1 cellular context compared by ENCODE assay signal in the genomic region with DNA sequence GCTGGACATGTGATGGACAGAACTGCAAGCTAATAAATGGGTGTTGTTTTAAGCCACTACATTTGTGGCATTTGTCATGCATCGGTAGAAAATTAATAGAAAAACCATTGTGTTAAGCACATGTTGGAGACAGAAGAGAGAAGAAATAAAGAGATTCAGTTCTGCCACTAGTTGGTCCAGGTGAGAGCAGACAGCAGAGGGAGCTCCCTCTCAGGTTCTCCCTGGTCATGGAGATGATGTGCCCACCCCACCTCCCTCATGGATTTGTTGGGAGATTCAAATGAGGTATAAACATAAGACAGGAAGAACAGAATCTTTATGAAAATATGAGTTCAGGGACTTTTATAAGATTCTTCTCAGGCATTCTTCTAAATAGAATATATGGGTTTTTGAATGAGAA.
TF ChIP-seq lines count a peak whose summit lies in the region.

No MANE protein-coding gene starts in this region.

TF ChIP-seq in GM12878, 131 proteins besides CTCF, POLR2A, EP300 and RAD21 (continued from another document):
- no peak for TF ChIP-seq SIX5 (IDR thresholded peaks at IDR 0.05; ENCODE audit: low read depth, low read length, severe bottlenecking)
- no peak for TF ChIP-seq RFX5 (IDR thresholded peaks at IDR 0.05; ENCODE audit: low read depth, low read length)
- no peak for TF ChIP-seq HDGF (IDR thresholded peaks at IDR 0.05)
- TF ChIP-seq MYC (IDR thresholded peaks at IDR 0.05; ENCODE audit: insufficient read depth, insufficient read length, insufficient replicate concordance, low read length, severe bottlenecking): no peak
- TF ChIP-seq SUZ12 (IDR thresholded peaks at IDR 0.05; ENCODE audit: unreplicated experiment): no peak
- TF ChIP-seq MEF2B (IDR thresholded peaks at IDR 0.05; ENCODE audit: partially characterized antibody, poor library complexity, severe bottlenecking): no peak
- no peak for TF ChIP-seq IRF3 (IDR thresholded peaks at IDR 0.05)
- TF ChIP-seq STAT3 (IDR thresholded peaks at IDR 0.05; ENCODE audit: low read depth, low read length): no peak
- TF ChIP-seq WRNIP1 (IDR thresholded peaks at IDR 0.05; ENCODE audit: borderline replicate concordance, low read depth, low read length): no peak
- no peak for TF ChIP-seq YY1 (IDR thresholded peaks at IDR 0.05; ENCODE audit: low read depth, low read length)
- TF ChIP-seq TCF3 (IDR thresholded peaks at IDR 0.05; ENCODE audit: borderline replicate concordance, insufficient read depth, low read depth, low read length): no peak
- no peak for TF ChIP-seq KLF5 (IDR thresholded peaks at IDR 0.05; ENCODE audit: partially characterized antibody)
- no peak for TF ChIP-seq ESRRA (IDR thresholded peaks at IDR 0.05; ENCODE audit: low read length)
- TF ChIP-seq RBBP5 (conservative IDR thresholded peaks at IDR 0.05): no peak
- no peak for TF ChIP-seq ZNF217 (IDR thresholded peaks at IDR 0.05)
- no peak for TF ChIP-seq FOXM1 (IDR thresholded peaks at IDR 0.05; ENCODE audit: low read depth, low read length)
